1 cellular context compared by ENCODE assay signal in genomic region chr2:202387608-202388342, GRCh38.
A peak's percentile ranks its signal among the peaks of the same experiment; 100 is the strongest.
TF ChIP-seq lines count a peak whose summit lies in the region.

No MANE protein-coding gene starts in this region.

TF ChIP-seq in HEK293, 187 proteins besides CTCF, POLR2A, EP300 and RAD21 (continued from another document):
- TF ChIP-seq ZNF645 (tag by site-specific recombination; IDR thresholded peaks at IDR 0.05) (no peak), ZNF701 (tag by site-specific recombination; IDR thresholded peaks at IDR 0.05) (no peak), REPIN1 (tag by site-specific recombination; IDR thresholded peaks at IDR 0.05; ENCODE audit: low read depth) (no peak), ZNF785 (tag by site-specific recombination; IDR thresholded peaks at IDR 0.05) (no peak), ZNF664 (tag by site-specific recombination; IDR thresholded peaks at IDR 0.05) (peak; percentile 54), ZEB2 (tag by site-specific recombination; IDR thresholded peaks at IDR 0.05) (0 out of 2 replicates have a peak, but pooled peaks have one; percentile 29), PBX3 (CRISPR knock-in tag; IDR thresholded peaks at IDR 0.05) (no peak), MZF1 (tag by site-specific recombination; IDR thresholded peaks at IDR 0.05; ENCODE audit: borderline replicate concordance) (no peak), ZNF335 (tag by site-specific recombination; conservative IDR thresholded peaks at IDR 0.05) (peak; percentile 26; the same call in 1 of the 2 replicates), ZFP3 (tag by site-specific recombination; IDR thresholded peaks at IDR 0.05; ENCODE audit: low read depth) (no peak), ZNF510 (tag by site-specific recombination; IDR thresholded peaks at IDR 0.05; ENCODE audit: insufficient replicate concordance) (peak; percentile 94), SETDB1 (IDR thresholded peaks at IDR 0.05; ENCODE audit: insufficient read length, low read length) (no peak), ZNF791 (tag by site-specific recombination; IDR thresholded peaks at IDR 0.05) (no peak), ZNF248 (tag by site-specific recombination; IDR thresholded peaks at IDR 0.05) (no peak), ZNF544 (tag by site-specific recombination; IDR thresholded peaks at IDR 0.05) (no peak), ZBTB20 (tag by site-specific recombination; IDR thresholded peaks at IDR 0.05) (no peak), ZNF654 (tag by site-specific recombination; IDR thresholded peaks at IDR 0.05; ENCODE audit: low read depth) (no peak), ZNF211 (tag by site-specific recombination; IDR thresholded peaks at IDR 0.05; ENCODE audit: low read depth) (no peak), HOXA7 (CRISPR knock-in tag; IDR thresholded peaks at IDR 0.05; ENCODE audit: borderline replicate concordance) (no peak), ZFP69B (tag by site-specific recombination; IDR thresholded peaks at IDR 0.05) (no peak), GLIS1 (tag by site-specific recombination; IDR thresholded peaks at IDR 0.05) (no peak), ZBTB17 (tag by site-specific recombination; IDR thresholded peaks at IDR 0.05) (peak; percentile 50; the same call in 1 of the 2 replicates), ZNF777 (tag by site-specific recombination; IDR thresholded peaks at IDR 0.05; ENCODE audit: borderline replicate concordance) (no peak), ZSCAN16 (tag by site-specific recombination; IDR thresholded peaks at IDR 0.05) (no peak), ZNF514 (tag by site-specific recombination; IDR thresholded peaks at IDR 0.05) (no peak), KLF8 (tag by site-specific recombination; IDR thresholded peaks at IDR 0.05) (no peak), GLI4 (tag by site-specific recombination; IDR thresholded peaks at IDR 0.05) (no peak), ZNF37A (tag by site-specific recombination; IDR thresholded peaks at IDR 0.05) (no peak), ZNF266 (tag by site-specific recombination; IDR thresholded peaks at IDR 0.05; ENCODE audit: low read depth) (no peak), ZXDB (tag by site-specific recombination; IDR thresholded peaks at IDR 0.05) (no peak), WT1 (tag by site-specific recombination; IDR thresholded peaks at IDR 0.05) (no peak), PRDM10 (tag by site-specific recombination; IDR thresholded peaks at IDR 0.05) (peak; percentile 39), MEIS1 (CRISPR knock-in tag; IDR thresholded peaks at IDR 0.05; ENCODE audit: borderline replicate concordance) (no peak), HOXC10 (CRISPR knock-in tag; IDR thresholded peaks at IDR 0.05) (no peak), EGR2 (tag by site-specific recombination; IDR thresholded peaks at IDR 0.05; ENCODE audit: low read depth) (no peak), ZNF239 (tag by site-specific recombination; IDR thresholded peaks at IDR 0.05) (no peak), OVOL3 (tag by site-specific recombination; IDR thresholded peaks at IDR 0.05) (no peak), ZNF184 (tag by site-specific recombination; IDR thresholded peaks at IDR 0.05) (no peak), ZNF776 (tag by site-specific recombination; IDR thresholded peaks at IDR 0.05; ENCODE audit: borderline replicate concordance) (no peak), ZNF140 (tag by site-specific recombination; IDR thresholded peaks at IDR 0.05) (no peak), KLF9 (tag by site-specific recombination; IDR thresholded peaks at IDR 0.05; ENCODE audit: low read depth) (no peak), KLF16 (tag by site-specific recombination; IDR thresholded peaks at IDR 0.05) (peak; percentile 37; the same call in 1 of the 2 replicates), ZNF23 (tag by site-specific recombination; IDR thresholded peaks at IDR 0.05; ENCODE audit: borderline replicate concordance) (no peak), ZNF169 (tag by site-specific recombination; IDR thresholded peaks at IDR 0.05) (no peak), ZNF792 (tag by site-specific recombination; IDR thresholded peaks at IDR 0.05) (no peak), ZSCAN23 (tag by site-specific recombination; IDR thresholded peaks at IDR 0.05) (no peak), IKZF3 (tag by site-specific recombination; IDR thresholded peaks at IDR 0.05) (no peak), ZNF521 (tag by site-specific recombination; IDR thresholded peaks at IDR 0.05) (no peak), ZNF426 (tag by site-specific recombination; IDR thresholded peaks at IDR 0.05) (no peak), GLI2 (tag by site-specific recombination; IDR thresholded peaks at IDR 0.05; ENCODE audit: borderline replicate concordance, low read depth) (no peak), ZNF449 (tag by site-specific recombination; IDR thresholded peaks at IDR 0.05) (no peak)
- TF ChIP-seq, protein P1, sequence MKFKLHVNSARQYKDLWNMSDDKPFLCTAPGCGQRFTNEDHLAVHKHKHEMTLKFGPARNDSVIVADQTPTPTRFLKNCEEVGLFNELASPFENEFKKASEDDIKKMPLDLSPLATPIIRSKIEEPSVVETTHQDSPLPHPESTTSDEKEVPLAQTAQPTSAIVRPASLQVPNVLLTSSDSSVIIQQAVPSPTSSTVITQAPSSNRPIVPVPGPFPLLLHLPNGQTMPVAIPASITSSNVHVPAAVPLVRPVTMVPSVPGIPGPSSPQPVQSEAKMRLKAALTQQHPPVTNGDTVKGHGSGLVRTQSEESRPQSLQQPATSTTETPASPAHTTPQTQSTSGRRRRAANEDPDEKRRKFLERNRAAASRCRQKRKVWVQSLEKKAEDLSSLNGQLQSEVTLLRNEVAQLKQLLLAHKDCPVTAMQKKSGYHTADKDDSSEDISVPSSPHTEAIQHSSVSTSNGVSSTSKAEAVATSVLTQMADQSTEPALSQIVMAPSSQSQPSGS (tag by site-specific recombination; IDR thresholded peaks at IDR 0.05; ENCODE audit: low read depth) = no peak
- TF ChIP-seq, protein P2, sequence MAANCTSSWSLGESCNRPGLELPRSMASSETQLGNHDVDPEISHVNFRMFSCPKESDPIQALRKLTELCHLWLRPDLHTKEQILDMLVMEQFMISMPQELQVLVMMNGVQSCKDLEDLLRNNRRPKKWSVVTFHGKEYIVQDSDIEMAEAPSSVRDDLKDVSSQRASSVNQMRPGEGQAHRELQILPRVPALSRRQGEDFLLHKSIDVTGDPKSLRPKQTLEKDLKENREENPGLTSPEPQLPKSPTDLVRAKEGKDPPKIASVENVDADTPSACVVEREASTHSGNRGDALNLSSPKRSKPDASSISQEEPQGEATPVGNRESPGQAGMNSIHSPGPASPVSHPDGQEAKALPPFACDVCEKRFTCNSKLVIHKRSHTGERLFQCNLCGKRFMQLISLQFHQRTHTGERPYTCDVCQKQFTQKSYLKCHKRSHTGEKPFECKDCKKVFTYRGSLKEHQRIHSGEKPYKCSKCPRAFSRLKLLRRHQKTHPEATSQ (tag by site-specific recombination; IDR thresholded peaks at IDR 0.05) = no peak
TF ChIP-seq in HEK293: peak in this region for 15.
